In genomic region chr13:42272115-42272756, GRCh38 we compare ENCODE assay signal across 8 cellular contexts. TPM values are rescaled to one million over a fixed set of nuclear protein-coding genes. Genes with fewer than 3 reads are reported as not detected.
DNase-seq lines count a peak whose midpoint lies in the region; ATAC-seq and TF ChIP-seq lines count a peak whose summit lies in the region.

Gene AKAP11, plus strand, starts transcription at chr13:42272152. Its CDS starts 14,197 bp downstream, at chr13:42286349.

- intact Hi-C loops in activated B cell treated with CpG ODN at 0.5 μM for 24 hours (cut with micrococcal nuclease) (loop anchor here (1.0 to 10.0 kb wide), 11 partner anchors 355 to 2003 kb away; partner anchors contain the start of genes CCDC122, ELF1, LACC1 and NAA16), left colon (cut with DNase I, micrococcal nuclease) (no loop called here)

- peaks cover 3% of the 10 kb centered on the region for H3K9me3 Mint-ChIP-seq in activated B cell treated with CpG ODN at 0.5 μM for 24 hours

- H3K4me3 Mint-ChIP-seq in activated B cell treated with CpG ODN at 0.5 μM for 24 hours = peak within 1 kb of the TSS; percentile 97

- POLR2A ChIA-PET in activated B cell treated with CpG ODN at 0.5 μM for 24 hours (lab: Charles Lee) = interaction anchor here (0.6 to 2.6 kb wide), 15 partner anchors 8 to 1607 kb away, joined by 3 to 47 read pairs (median 3); partner anchors contain the start of genes CCDC122, ELF1, EPSTI1 and KBTBD7

- no peak for TF ChIP-seq CTCF in activated B cell treated with CpG ODN at 0.5 μM for 24 hours (IDR thresholded peaks at IDR 0.05)

- H3K36me3 Mint-ChIP-seq in activated B cell treated with CpG ODN at 0.5 μM for 24 hours (ENCODE audit: low read depth) = peaks cover 14% of the 10 kb centered on the region

- DNase-seq in GF-D8 (lab: John Stamatoyannopoulos, UW) (peak; percentile 27), Kasumi-1 (lab: John Stamatoyannopoulos, UW) (peak; percentile 47 to 52), activated B cell treated with CpG ODN at 0.5 μM for 24 hours (no peak), cerebellum (ENCODE audit: low spot score) (no peak), left colon (peak; percentile 44 to 70), cerebellar nuclear complex (lab: John Stamatoyannopoulos, UW) (no peak)
- DNase-seq in stimulated activated CD4-positive, alpha-beta T cell treated with anti-CD3 and anti-CD28 coated beads, Interleukin-2, amount 100 ng/mL, for 24 hours = peak; percentile 53 to 60

- CTCF ChIA-PET in activated B cell treated with CpG ODN at 0.5 μM for 24 hours (lab: Charles Lee) = interaction anchor here (0.6 kb wide), 1 partner anchor 1532 kb away, joined by 3 read pairs; no protein-coding TSS in a partner anchor

- H3K27me3 Mint-ChIP-seq in activated B cell treated with CpG ODN at 0.5 μM for 24 hours = no peaks in the 10 kb centered on the region

- peak; percentile 7 for ATAC-seq in GM21786 (IDR thresholded peaks at IDR 0.05; ENCODE audit: unreplicated experiment)
- peak; percentile 28 for ATAC-seq in activated B cell treated with CpG ODN at 0.5 μM for 24 hours (ENCODE audit: low read depth)
- ATAC-seq in left colon = peak; percentile 52

- peak within 1 kb of the TSS; percentile 97 for H3K27ac Mint-ChIP-seq in activated B cell treated with CpG ODN at 0.5 μM for 24 hours

- peaks cover 58% of the 10 kb centered on the region for H3K4me1 Mint-ChIP-seq in activated B cell treated with CpG ODN at 0.5 μM for 24 hours

RNA-seq across cellular contexts. Expression of gene AKAP11, which starts in this region (rescaled TPM):
- total RNA-seq in activated B cell treated with CpG ODN at 0.5 μM for 24 hours (37.1 and 42.8 TPM in 2 replicates), cerebellum (64.5 TPM), left colon (10 to 100 TPM; 20.7 to 26.9 TPM)

Comparison
In these comparisons a context has a peak if more than half of its experiments do, and no peak if none do; other contexts are left out.
1. DNase-seq: peak in GF-D8 (single experiment), Kasumi-1 (2 of 2), left colon (2 of 2) and stimulated activated CD4-positive, alpha-beta T cell treated with anti-CD3 and anti-CD28 coated beads, Interleukin-2, amount 100 ng/mL, for 24 hours (2 of 2); none in activated B cell treated with CpG ODN at 0.5 μM for 24 hours (single experiment), cerebellum (single experiment) and cerebellar nuclear complex (0 of 2).
2. Peak in every context shown above with its lines, with median percentiles within 50 percentile points of each other: ATAC-seq.